In genomic region chr12:5396541-5396940, GRCh38 we compare ENCODE assay signal across 14 cellular contexts.
"Had no signal": no experiment of that assay in that cellular context is flagged by ENCODE, and none has a peak within 500 bp of the region (broad histone marks: within the 10 kb centered on the region; RNA-seq: fewer than 3 reads in every experiment).

No MANE protein-coding gene starts in this region.

- H3K36me3 ChIP-seq: heart left ventricle, pancreas had no signal

- H3K4me1 ChIP-seq: heart left ventricle, pancreas had no signal

- H3K27ac ChIP-seq: heart left ventricle, pancreas had no signal

- H3K4me3 ChIP-seq: heart left ventricle, lung, pancreas, smooth muscle cell had no signal

- ATAC-seq: heart left ventricle, left ventricle myocardium superior, pancreas had no signal

- H3K9me3 ChIP-seq: heart left ventricle, pancreas had no signal

- DNase-seq: effector memory CD4-positive, alpha-beta T cell; heart left ventricle; hippocampal formation; left colon; left ventricle myocardium superior; mesenchymal stem cell; midbrain; occipital lobe; pancreas; stimulated activated CD4-positive, alpha-beta T cell treated with anti-CD3 and anti-CD28 coated beads, Interleukin-2, amount 100 ng/mL, for 48 hours; stimulated activated naive CD4-positive, alpha-beta T cell treated with Interleukin-2 at 50 U/mL for 16 hours; trophoblast cell had no signal
